ENCODE assay signal across 2 cellular contexts in genomic region chr2:177260398-177260797, GRCh38.
TF ChIP-seq lines count a peak whose summit lies in the region.

No MANE protein-coding gene starts in this region.

TF ChIP-seq in A549, 52 proteins besides CTCF, POLR2A, EP300 and RAD21 (continued from another document):
- TF ChIP-seq PHF8 (IDR thresholded peaks at IDR 0.05; ENCODE audit: borderline replicate concordance, low read depth) (no peak), POLR2AphosphoS2 (conservative IDR thresholded peaks at IDR 0.05; ENCODE audit: low read length) (0 out of 2 replicates have a peak, but pooled peaks have one; percentile 64)
TF ChIP-seq in A549: peak in this region for 2.

TF ChIP-seq in IMR-90, 13 proteins besides CTCF, POLR2A, EP300 and RAD21 (continued from another document):
- TF ChIP-seq USF2 (IDR thresholded peaks at IDR 0.05; ENCODE audit: low read depth, low read length): no peak
- no peak for TF ChIP-seq ELK1 (IDR thresholded peaks at IDR 0.05; ENCODE audit: borderline replicate concordance, low read depth, low read length)
- no peak for TF ChIP-seq RFX5 (IDR thresholded peaks at IDR 0.05; ENCODE audit: low read depth, low read length)
- TF ChIP-seq FOS (IDR thresholded peaks at IDR 0.05; ENCODE audit: low read depth, low read length): no peak
- no peak for TF ChIP-seq SMC3 (IDR thresholded peaks at IDR 0.05; ENCODE audit: low read depth, low read length)
- no peak for TF ChIP-seq CHD1 (IDR thresholded peaks at IDR 0.05; ENCODE audit: low read depth, low read length)
- TF ChIP-seq MXI1 (IDR thresholded peaks at IDR 0.05; ENCODE audit: borderline replicate concordance, low read depth, low read length): no peak
- no peak for TF ChIP-seq NFE2L2 (IDR thresholded peaks at IDR 0.05; ENCODE audit: low read depth, low read length)
- TF ChIP-seq BHLHE40 (IDR thresholded peaks at IDR 0.05; ENCODE audit: low read depth, low read length): no peak
- TF ChIP-seq MAFK (IDR thresholded peaks at IDR 0.05; ENCODE audit: low read depth, low read length): no peak
